1 cellular context compared by ENCODE assay signal in the genomic region with DNA sequence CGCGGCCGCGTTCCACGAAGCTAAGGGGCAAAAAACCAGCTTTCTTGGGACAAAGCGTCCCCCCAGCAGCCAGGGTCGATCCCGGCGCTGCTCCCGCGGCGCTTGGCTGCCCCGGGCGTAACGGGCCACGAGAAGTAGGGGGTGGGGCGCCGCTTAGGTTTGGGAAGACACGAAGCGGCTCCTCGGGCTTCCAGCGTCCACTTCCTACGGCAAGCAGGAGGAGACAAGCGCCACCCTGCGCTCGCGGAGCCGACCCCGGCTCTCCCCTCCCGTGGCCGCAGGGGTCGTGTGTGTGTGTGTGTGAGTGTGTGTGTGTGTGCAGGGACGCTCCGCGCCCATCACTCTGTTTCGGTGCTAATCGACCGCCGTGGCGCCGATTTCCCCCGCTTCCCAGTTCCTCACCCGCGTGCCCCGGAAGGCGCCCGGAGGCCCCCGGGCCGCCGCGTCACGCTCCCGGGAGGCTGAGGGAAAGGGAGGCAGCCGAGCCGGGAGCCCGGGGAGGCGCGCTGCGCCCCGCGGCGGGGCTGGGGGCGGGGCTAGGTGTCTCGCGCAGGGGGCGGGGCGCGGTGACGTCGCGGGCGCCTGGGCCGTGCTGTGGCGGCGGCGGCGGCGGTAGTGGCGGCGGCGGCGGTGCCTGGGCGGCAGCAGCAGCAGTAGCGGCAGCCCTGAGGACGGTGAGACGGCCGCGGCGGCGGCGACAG.
TF ChIP-seq lines count a peak whose summit lies in the region.

Gene ERC1 (plus strand): TSS at position 575 of the 701 bp plus-strand sequence. CDS start 36,681 bp downstream, outside the sequence.

TF ChIP-seq in K562, 482 proteins besides CTCF, POLR2A, EP300 and RAD21 (continued from another document and continues in another):
- TF ChIP-seq HMBOX1 (IDR thresholded peaks at IDR 0.05) = no peak
- TF ChIP-seq, protein P1, sequence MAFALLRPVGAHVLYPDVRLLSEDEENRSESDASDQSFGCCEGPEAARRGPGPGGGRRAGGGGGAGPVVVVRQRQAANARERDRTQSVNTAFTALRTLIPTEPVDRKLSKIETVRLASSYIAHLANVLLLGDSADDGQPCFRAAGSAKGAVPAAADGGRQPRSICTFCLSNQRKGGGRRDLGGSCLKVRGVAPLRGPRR (CRISPR knock-in tag; IDR thresholded peaks at IDR 0.05) = no peak
- no peak for TF ChIP-seq FOXK1 (CRISPR knock-in tag; IDR thresholded peaks at IDR 0.05; ENCODE audit: borderline replicate concordance)
- TF ChIP-seq KLF1 (tag; IDR thresholded peaks at IDR 0.05) = no peak
- TF ChIP-seq THAP7 (CRISPR knock-in tag; IDR thresholded peaks at IDR 0.05) = no peak
- no peak for TF ChIP-seq CEBPB (tag; IDR thresholded peaks at IDR 0.05)
- TF ChIP-seq XRCC4 (IDR thresholded peaks at IDR 0.05; ENCODE audit: extremely low read depth, insufficient read depth, insufficient read length) = no peak
- TF ChIP-seq IRF1 (CRISPR knock-in tag; IDR thresholded peaks at IDR 0.05; ENCODE audit: borderline replicate concordance) = no peak
- TF ChIP-seq PCBP2 (IDR thresholded peaks at IDR 0.05; ENCODE audit: low read depth, low read length, poor library complexity, severe bottlenecking) = no peak
- TF ChIP-seq KDM4B (IDR thresholded peaks at IDR 0.05; ENCODE audit: borderline replicate concordance in 2 of 2, low read depth in 1 of 2) = no peak
- TF ChIP-seq TFAP4 (CRISPR knock-in tag; IDR thresholded peaks at IDR 0.05; ENCODE audit: borderline replicate concordance) = peak; percentile 50; the same call in 1 of the 2 replicates
- TF ChIP-seq YBX1 (IDR thresholded peaks at IDR 0.05) = no peak
- TF ChIP-seq ATF4 (CRISPR knock-in tag; IDR thresholded peaks at IDR 0.05) = no peak
- 0 out of 2 replicates have a peak, but pooled peaks have one; percentile 30 for TF ChIP-seq LCOR (CRISPR knock-in tag; IDR thresholded peaks at IDR 0.05)
- peak; percentile 57 for TF ChIP-seq U2AF1 (optimal IDR thresholded peaks at IDR 0.05; ENCODE audit: low read depth, low read length)
- TF ChIP-seq NUFIP1 (IDR thresholded peaks at IDR 0.05; ENCODE audit: partially characterized antibody) = peak; percentile 48
- no peak for TF ChIP-seq DPF2 (IDR thresholded peaks at IDR 0.05)
- TF ChIP-seq HNRNPUL1 (IDR thresholded peaks at IDR 0.05; ENCODE audit: low read length) = no peak
- TF ChIP-seq CGGBP1 (CRISPR knock-in tag; IDR thresholded peaks at IDR 0.05) = no peak
- TF ChIP-seq IFI16 (CRISPR knock-in tag; IDR thresholded peaks at IDR 0.05) = no peak
- no peak for TF ChIP-seq HMG20B (CRISPR knock-in tag; IDR thresholded peaks at IDR 0.05)
- TF ChIP-seq, protein P2, sequence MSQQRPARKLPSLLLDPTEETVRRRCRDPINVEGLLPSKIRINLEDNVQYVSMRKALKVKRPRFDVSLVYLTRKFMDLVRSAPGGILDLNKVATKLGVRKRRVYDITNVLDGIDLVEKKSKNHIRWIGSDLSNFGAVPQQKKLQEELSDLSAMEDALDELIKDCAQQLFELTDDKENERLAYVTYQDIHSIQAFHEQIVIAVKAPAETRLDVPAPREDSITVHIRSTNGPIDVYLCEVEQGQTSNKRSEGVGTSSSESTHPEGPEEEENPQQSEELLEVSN (IDR thresholded peaks at IDR 0.05; ENCODE audit: borderline replicate concordance in 1 of 2, extremely low read depth in 1 of 2, insufficient read depth in 1 of 2, insufficient read length in 1 of 2, low read depth in 1 of 2, low read length in 1 of 2, poor library complexity in 1 of 2, severe bottlenecking in 1 of 2) = peak; percentile 36 to 84
- TF ChIP-seq SAP30 (IDR thresholded peaks at IDR 0.05; ENCODE audit: borderline replicate concordance, insufficient read depth, low read depth, low read length, poor library complexity, severe bottlenecking) = peak; percentile 63
- TF ChIP-seq ZNF518B (CRISPR knock-in tag; IDR thresholded peaks at IDR 0.05) = no peak
- TF ChIP-seq NFE2L1 (tag; IDR thresholded peaks at IDR 0.05; ENCODE audit: borderline replicate concordance, low read depth) = no peak
- no peak for TF ChIP-seq CBFB (CRISPR knock-in tag; IDR thresholded peaks at IDR 0.05)
- TF ChIP-seq MAFF (IDR thresholded peaks at IDR 0.05; ENCODE audit: low read length) = no peak
- TF ChIP-seq ZBTB7A (IDR thresholded peaks at IDR 0.05; ENCODE audit: borderline replicate concordance, control insufficient read depth, low read depth, low read length) = peak; percentile 78; the same call in 1 of the 2 replicates
- TF ChIP-seq HBP1 (CRISPR knock-in tag; IDR thresholded peaks at IDR 0.05) = no peak
- no peak for TF ChIP-seq COPS2 (conservative IDR thresholded peaks at IDR 0.05)
- TF ChIP-seq ZNF717 (CRISPR knock-in tag; IDR thresholded peaks at IDR 0.05) = no peak
- TF ChIP-seq MAFK (IDR thresholded peaks at IDR 0.05; ENCODE audit: low read length) = no peak
- no peak for TF ChIP-seq HNRNPL (IDR thresholded peaks at IDR 0.05; ENCODE audit: low read depth, low read length)
- TF ChIP-seq PCBP1 (IDR thresholded peaks at IDR 0.05; ENCODE audit: low read depth, low read length, poor library complexity, severe bottlenecking) = peak; percentile 28
- TF ChIP-seq ZNF133 (CRISPR knock-in tag; IDR thresholded peaks at IDR 0.05) = no peak
- TF ChIP-seq RFX5 (IDR thresholded peaks at IDR 0.05; ENCODE audit: low read depth, low read length) = no peak
- TF ChIP-seq NFIC (IDR thresholded peaks at IDR 0.05) = peak; percentile 22
- no peak for TF ChIP-seq PTTG1 (tag; IDR thresholded peaks at IDR 0.05; ENCODE audit: low read depth)
- TF ChIP-seq KAT2B (IDR thresholded peaks at IDR 0.05; ENCODE audit: low read depth, low read length) = no peak
- TF ChIP-seq CREBBP (IDR thresholded peaks at IDR 0.05; ENCODE audit: low read depth, low read length) = no peak
- no peak for TF ChIP-seq SLC30A9 (CRISPR knock-in tag; IDR thresholded peaks at IDR 0.05)
- TF ChIP-seq, protein P3, sequence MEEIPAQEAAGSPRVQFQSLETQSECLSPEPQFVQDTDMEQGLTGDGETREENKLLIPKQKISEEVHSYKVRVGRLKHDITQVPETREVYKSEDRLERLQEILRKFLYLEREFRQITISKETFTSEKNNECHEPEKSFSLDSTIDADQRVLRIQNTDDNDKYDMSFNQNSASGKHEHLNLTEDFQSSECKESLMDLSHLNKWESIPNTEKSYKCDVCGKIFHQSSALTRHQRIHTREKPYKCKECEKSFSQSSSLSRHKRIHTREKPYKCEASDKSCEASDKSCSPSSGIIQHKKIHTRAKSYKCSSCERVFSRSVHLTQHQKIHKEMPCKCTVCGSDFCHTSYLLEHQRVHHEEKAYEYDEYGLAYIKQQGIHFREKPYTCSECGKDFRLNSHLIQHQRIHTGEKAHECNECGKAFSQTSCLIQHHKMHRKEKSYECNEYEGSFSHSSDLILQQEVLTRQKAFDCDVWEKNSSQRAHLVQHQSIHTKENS (CRISPR knock-in tag; IDR thresholded peaks at IDR 0.05) = no peak
- no peak for TF ChIP-seq ETS2 (tag; IDR thresholded peaks at IDR 0.05; ENCODE audit: borderline replicate concordance, poor library complexity, severe bottlenecking)
- TF ChIP-seq MITF (IDR thresholded peaks at IDR 0.05) = no peak
- TF ChIP-seq SETDB1 (IDR thresholded peaks at IDR 0.05; ENCODE audit: low read length) = no peak
- 0 out of 2 replicates have a peak, but pooled peaks have one; percentile 52 for TF ChIP-seq HDAC2 (IDR thresholded peaks at IDR 0.05)
- peak; percentile 44; the same call in 1 of the 2 replicates for TF ChIP-seq GABPB1 (CRISPR knock-in tag; IDR thresholded peaks at IDR 0.05)
- TF ChIP-seq SAFB (IDR thresholded peaks at IDR 0.05; ENCODE audit: borderline replicate concordance, low read depth, low read length) = peak; percentile 50; the same call in 1 of the 2 replicates
- TF ChIP-seq HMG20A (CRISPR knock-in tag; conservative IDR thresholded peaks at IDR 0.05) = no peak
- TF ChIP-seq PHB2 (IDR thresholded peaks at IDR 0.05; ENCODE audit: low read depth) = no peak
